Comparison of ENCODE assay signal across 22 cellular contexts in the genomic region with DNA sequence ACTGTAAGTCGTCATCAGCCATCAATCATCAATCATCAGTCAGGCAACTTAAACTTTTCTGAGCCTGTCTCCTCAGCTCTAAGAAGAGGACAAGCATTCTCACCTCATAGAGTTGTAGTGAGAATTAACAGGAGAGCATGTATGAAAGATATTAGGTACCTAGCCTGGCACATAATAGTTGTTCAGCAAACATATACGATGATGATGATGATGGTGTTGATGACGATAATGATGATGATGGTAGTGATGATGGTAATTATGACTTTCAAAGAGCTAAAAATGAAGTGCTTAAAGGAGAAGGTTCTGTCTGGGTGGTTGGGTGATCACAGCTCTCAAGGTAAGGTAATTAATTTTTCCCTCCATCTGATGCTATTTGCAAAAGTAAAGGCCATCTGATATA. TPM values are rescaled to one million over a fixed set of nuclear protein-coding genes. Genes with fewer than 3 reads are reported as not detected.
"Had no signal": no experiment of that assay in that cellular context is flagged by ENCODE, and none has a peak within 500 bp of the region (broad histone marks: within the 10 kb centered on the region; RNA-seq: fewer than 3 reads in every experiment).

No MANE protein-coding gene starts in this region.

- H3K4me3 Mint-ChIP-seq: dendritic cell treated with granulocyte-macrophage colony-stimulating factor and Interleukin-4, amounts not matched to agents 40 ng/mL and 50 ng/mL, for 4 days; effector memory CD8-positive, alpha-beta T cell; endodermal cell; mesothelial cell of epicardium had no signal

- H3K27ac Mint-ChIP-seq: dendritic cell treated with granulocyte-macrophage colony-stimulating factor and Interleukin-4, amounts not matched to agents 40 ng/mL and 50 ng/mL, for 4 days; effector memory CD8-positive, alpha-beta T cell; endodermal cell; mesothelial cell of epicardium; naive B cell had no signal

- H3K9me3 Mint-ChIP-seq: effector memory CD8-positive, alpha-beta T cell; endodermal cell had no signal

- DNase-seq: colonic mucosa; cortex of kidney; effector CD8-positive, alpha-beta T cell; effector memory CD8-positive, alpha-beta T cell; endodermal cell; erythroblast; esophagus squamous epithelium; foreskin melanocyte; glutamatergic neuron; hippocampal formation; left lung; left ventricle myocardium superior; lower lobe of right lung; naive B cell had no signal

- H3K36me3 Mint-ChIP-seq: mesothelial cell of epicardium had no signal

- H3K36me3 ChIP-seq: colonic mucosa, esophagus squamous epithelium, gastrocnemius medialis, heart right ventricle, left lung, lower lobe of right lung had no signal

- ATAC-seq: effector memory CD8-positive, alpha-beta T cell; heart right ventricle; left cardiac atrium; left lung; left ventricle myocardium superior; lower lobe of right lung had no signal

- H3K27me3 ChIP-seq: colonic mucosa, gastrocnemius medialis, heart right ventricle, left lung had no signal

- H3K4me3 ChIP-seq: colonic mucosa, esophagus squamous epithelium, gastrocnemius medialis, heart right ventricle, left lung, lower lobe of right lung, mucosa of descending colon had no signal

- H3K9me3 ChIP-seq: colonic mucosa, esophagus squamous epithelium, gastrocnemius medialis, heart right ventricle, left lung, lower lobe of right lung, mucosa of descending colon had no signal

- H3K4me1 ChIP-seq: colonic mucosa, gastrocnemius medialis had no signal

- FAIRE-seq: islet of Langerhans had no signal

- H3K27ac ChIP-seq: colonic mucosa, epithelial cell of prostate, esophagus squamous epithelium, gastrocnemius medialis, heart right ventricle, left lung, lower lobe of right lung had no signal

RNA-seq across cellular contexts. Expression of a gene that starts 55.1 kb away (rescaled TPM):
- total RNA-seq: endodermal cell had no signal
